14 cellular contexts compared by ENCODE assay signal in the genomic region with DNA sequence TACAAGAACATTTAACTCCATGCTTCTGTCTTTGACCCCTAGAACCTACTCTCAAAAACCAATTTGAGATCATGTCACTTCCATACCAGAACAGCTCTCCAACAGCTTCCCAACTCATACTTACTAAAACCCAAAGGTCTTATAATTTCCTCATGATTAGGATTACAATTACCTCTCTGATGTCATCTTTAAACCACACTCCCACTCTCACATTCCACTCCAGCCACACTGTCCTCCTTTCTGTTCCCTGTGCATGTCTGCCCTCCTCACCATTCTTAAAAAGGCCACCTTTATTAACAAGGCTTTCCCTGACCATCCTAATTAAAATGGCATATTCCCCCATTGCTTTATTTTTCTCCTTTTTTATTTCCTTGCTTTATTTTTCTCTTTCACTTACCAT. TPM values are rescaled to one million over a fixed set of nuclear protein-coding genes. Genes with fewer than 3 reads are reported as not detected.
DNase-seq lines count a peak whose midpoint lies in the region; FAIRE-seq and TF ChIP-seq lines count a peak whose summit lies in the region.
"Had no signal": no experiment of that assay in that cellular context is flagged by ENCODE, and none has a peak within 500 bp of the region (broad histone marks: within the 10 kb centered on the region; RNA-seq: fewer than 3 reads in every experiment).

No MANE protein-coding gene starts in this region.

- peak overlapping the region; percentile 18 for H3K27ac Mint-ChIP-seq in activated naive CD4-positive, alpha-beta T cell treated with anti-CD3 and anti-CD28 coated beads for 36 hours
- H3K27ac Mint-ChIP-seq: mesothelial cell of epicardium had no signal

- TSS peak; percentile 17 for BruUV-seq in OCI-LY7 (replicated peaks; lab: Mats Ljungman, UMichigan)

- H3K79me2 ChIP-seq in OCI-LY7 (ENCODE audit: insufficient read depth, low read depth, low read length) = peaks cover 93% of the 10 kb centered on the region
- H3K79me2 ChIP-seq in smooth muscle cell (ENCODE audit: low read depth) = peaks cover 98% of the 10 kb centered on the region

- FAIRE-seq in D721Med (lab: Jason Lieb, UNC) = no peak

- H3K9me3 Mint-ChIP-seq in activated naive CD4-positive, alpha-beta T cell treated with anti-CD3 and anti-CD28 coated beads for 36 hours = peaks cover 6% of the 10 kb centered on the region

- H2AFZ ChIP-seq in OCI-LY7 (ENCODE audit: low read length) (no peak overlapping the region), smooth muscle cell (ENCODE audit: low read depth) (no peak overlapping the region)

- H3K36me3 ChIP-seq in OCI-LY7 (ENCODE audit: insufficient read depth, low read length) = peaks cover 98% of the 10 kb centered on the region
- H3K36me3 ChIP-seq in smooth muscle cell (ENCODE audit: low read depth) = no peaks in the 10 kb centered on the region
- H3K36me3 ChIP-seq in tibial nerve = peaks cover 0 to 74% (median 6%) of the 10 kb centered on the region in 3 donors

- POLR2A ChIA-PET in OCI-LY7 (lab: Charles Lee) = interaction anchor here (0.6 to 2.4 kb wide), 8 partner anchors 9 to 248 kb away, joined by 3 to 20 read pairs (median 3); no protein-coding TSS in a partner anchor

- H3K36me3 Mint-ChIP-seq in activated naive CD4-positive, alpha-beta T cell treated with anti-CD3 and anti-CD28 coated beads for 36 hours (ENCODE audit: low read depth) = peaks cover 65% of the 10 kb centered on the region

- no peak for DNase-seq in activated naive CD4-positive, alpha-beta T cell treated with anti-CD3 and anti-CD28 coated beads for 36 hours
- DNase-seq in activated naive CD4-positive, alpha-beta T cell treated with Interleukin-2 at 50 U/mL for 16 hours = no peak
- no peak for DNase-seq in OCI-LY7 (ENCODE audit: low spot score)
- DNase-seq in choroid plexus epithelial cell (ENCODE audit: low read depth) = peak; percentile 46
- DNase-seq in smooth muscle cell (lab: John Stamatoyannopoulos, UW; ENCODE audit: unreplicated experiment) = no peak
- DNase-seq in DMS53 (lab: John Stamatoyannopoulos, UW) = no peak
- DNase-seq in tibial nerve (ENCODE audit: low spot score in 2 of 2) = no peak
- no peak for DNase-seq in D721Med (ENCODE audit: insufficient read length, low spot score)
- DNase-seq: Caco-2, glutamatergic neuron, occipital lobe, transverse colon had no signal

- H3K4me3 Mint-ChIP-seq in activated naive CD4-positive, alpha-beta T cell treated with anti-CD3 and anti-CD28 coated beads for 36 hours = no peak overlapping the region
- H3K4me3 Mint-ChIP-seq: mesothelial cell of epicardium had no signal

- TF ChIP-seq CTCF in OCI-LY7 (conservative IDR thresholded peaks at IDR 0.05; ENCODE audit: low read length) (no peak), choroid plexus epithelial cell (conservative IDR thresholded peaks at IDR 0.05; ENCODE audit: low read depth, low read length) (no peak), smooth muscle cell (IDR thresholded peaks at IDR 0.05; ENCODE audit: borderline replicate concordance, insufficient read depth, poor library complexity, severe bottlenecking) (no peak), tibial nerve (IDR thresholded peaks at IDR 0.05) (no peak), D721Med (IDR thresholded peaks at IDR 0.05; ENCODE audit: insufficient read depth, missing control alignments) (no peak)

- intact Hi-C loops in activated naive CD4-positive, alpha-beta T cell treated with anti-CD3 and anti-CD28 coated beads for 36 hours (cut with micrococcal nuclease) = no loop called here
- intact Hi-C loops in OCI-LY7 (cut with micrococcal nuclease; ENCODE audit: unreplicated experiment) = no loop called here

- no peak overlapping the region for H3K4me3 ChIP-seq in OCI-LY7 (ENCODE audit: low read depth, low read length, poor library complexity, severe bottlenecking)
- no peak overlapping the region for H3K4me3 ChIP-seq in choroid plexus epithelial cell (ENCODE audit: low read depth, low read length)
- H3K4me3 ChIP-seq in smooth muscle cell = no peak overlapping the region
- H3K4me3 ChIP-seq in tibial nerve = no peak overlapping the region
- H3K4me3 ChIP-seq: transverse colon had no signal

- no peaks in the 10 kb centered on the region for H3F3A ChIP-seq in smooth muscle cell (ENCODE audit: low read depth)

- H3K4me2 ChIP-seq in OCI-LY7 (ENCODE audit: low read length) (no peak overlapping the region), smooth muscle cell (no peak overlapping the region)

- H3K4me1 ChIP-seq in OCI-LY7 (ENCODE audit: insufficient read depth, low read length, poor library complexity, severe bottlenecking) (peaks cover 27% of the 10 kb centered on the region), smooth muscle cell (ENCODE audit: low read depth) (no peaks in the 10 kb centered on the region), tibial nerve (peaks cover 0 to 16% (median 12%) of the 10 kb centered on the region in 4 donors)
- H3K4me1 ChIP-seq: Caco-2 had no signal

- H3K27me3 Mint-ChIP-seq in activated naive CD4-positive, alpha-beta T cell treated with anti-CD3 and anti-CD28 coated beads for 36 hours (ENCODE audit: low read depth) = no peaks in the 10 kb centered on the region

- H3K9me3 ChIP-seq in OCI-LY7 (ENCODE audit: low read length) (peaks cover 8% of the 10 kb centered on the region), smooth muscle cell (replicated peaks; ENCODE audit: low read depth) (no peaks in the 10 kb centered on the region), tibial nerve (no peaks in the 10 kb centered on the region)
- H3K9me3 ChIP-seq: Caco-2, transverse colon had no signal

- no peaks in the 10 kb centered on the region for H3K9me2 ChIP-seq in OCI-LY7 (ENCODE audit: insufficient read depth, low read length)

- H4K20me1 ChIP-seq in OCI-LY7 (ENCODE audit: insufficient read depth, low read length) = no peaks in the 10 kb centered on the region
- peaks cover 93% of the 10 kb centered on the region for H4K20me1 ChIP-seq in smooth muscle cell (ENCODE audit: low read depth)

- no peak overlapping the region for H3K9ac ChIP-seq in smooth muscle cell (ENCODE audit: low read depth)

- CTCF ChIA-PET in activated naive CD4-positive, alpha-beta T cell treated with anti-CD3 and anti-CD28 coated beads for 36 hours (lab: Charles Lee) = interaction anchor here (0.5 to 0.6 kb wide), 2 partner anchors 18 to 100 kb away, joined by 3 read pairs; no protein-coding TSS in a partner anchor
- CTCF ChIA-PET in OCI-LY7 (lab: Charles Lee; ENCODE audit: unreplicated experiment) = interaction anchor here (0.8 kb wide), 1 partner anchor 9 kb away, joined by 3 read pairs; no protein-coding TSS in a partner anchor

- peaks cover 69% of the 10 kb centered on the region for H3K4me1 Mint-ChIP-seq in activated naive CD4-positive, alpha-beta T cell treated with anti-CD3 and anti-CD28 coated beads for 36 hours (ENCODE audit: low read depth)
- H3K4me1 Mint-ChIP-seq: mesothelial cell of epicardium had no signal

- no peak for TF ChIP-seq POLR2A in tibial nerve (IDR thresholded peaks at IDR 0.05)

- TF ChIP-seq EP300 in tibial nerve (IDR thresholded peaks at IDR 0.05) = no peak

- H3K27ac ChIP-seq in OCI-LY7 (ENCODE audit: low read depth, low read length, poor library complexity, severe bottlenecking) (no peak overlapping the region), smooth muscle cell (ENCODE audit: low read depth) (peak overlapping the region; percentile 53), tibial nerve (no peak overlapping the region)
- H3K27ac ChIP-seq: RWPE1, transverse colon had no signal

- no peaks in the 10 kb centered on the region for H3K27me3 ChIP-seq in smooth muscle cell (ENCODE audit: low read depth)
- H3K27me3 ChIP-seq in tibial nerve = no peaks in the 10 kb centered on the region
- H3K27me3 ChIP-seq: transverse colon had no signal

RNA-seq across cellular contexts. Expression of a gene that starts 18.9 kb away (rescaled TPM):
- total RNA-seq in activated naive CD4-positive, alpha-beta T cell treated with anti-CD3 and anti-CD28 coated beads for 36 hours = 10 to 100 TPM; 48.7 to 50.4 TPM
- 36.1 and 40.6 TPM in 2 replicates for total RNA-seq in OCI-LY7 (2014; rRNA removed; shearing (Covaris generic))
- 89.7 and 104 TPM in 2 replicates for total RNA-seq in OCI-LY7 (2022)
- 27.1 and 28.8 TPM in 2 replicates for total RNA-seq in smooth muscle cell
- polyA plus RNA-seq in smooth muscle cell = 33.1 and 41.3 TPM in 2 replicates
- 100 to 1,000 TPM in 3 of 4 donors, 10 to 100 TPM in 1; 63.8 to 124 (median 112) TPM for total RNA-seq in tibial nerve

RNA-seq across cellular contexts. Expression of a gene that starts 59.6 kb away (rescaled TPM):
- 10 to 100 TPM; 20.8 to 23.0 TPM for total RNA-seq in activated naive CD4-positive, alpha-beta T cell treated with anti-CD3 and anti-CD28 coated beads for 36 hours
- total RNA-seq in OCI-LY7 (2014; rRNA removed; shearing (Covaris generic)) = 27.6 and 28.9 TPM in 2 replicates
- total RNA-seq in OCI-LY7 (2022) = 36.2 and 38.3 TPM in 2 replicates
- 62.6 and 82.8 TPM in 2 replicates for total RNA-seq in smooth muscle cell
- polyA plus RNA-seq in smooth muscle cell = 20.0 and 32.3 TPM in 2 replicates
- total RNA-seq in tibial nerve = 10 to 100 TPM; 28.2 to 54.2 (median 34.3) TPM
